ENCODE assay signal across 1 cellular context in the genomic region with DNA sequence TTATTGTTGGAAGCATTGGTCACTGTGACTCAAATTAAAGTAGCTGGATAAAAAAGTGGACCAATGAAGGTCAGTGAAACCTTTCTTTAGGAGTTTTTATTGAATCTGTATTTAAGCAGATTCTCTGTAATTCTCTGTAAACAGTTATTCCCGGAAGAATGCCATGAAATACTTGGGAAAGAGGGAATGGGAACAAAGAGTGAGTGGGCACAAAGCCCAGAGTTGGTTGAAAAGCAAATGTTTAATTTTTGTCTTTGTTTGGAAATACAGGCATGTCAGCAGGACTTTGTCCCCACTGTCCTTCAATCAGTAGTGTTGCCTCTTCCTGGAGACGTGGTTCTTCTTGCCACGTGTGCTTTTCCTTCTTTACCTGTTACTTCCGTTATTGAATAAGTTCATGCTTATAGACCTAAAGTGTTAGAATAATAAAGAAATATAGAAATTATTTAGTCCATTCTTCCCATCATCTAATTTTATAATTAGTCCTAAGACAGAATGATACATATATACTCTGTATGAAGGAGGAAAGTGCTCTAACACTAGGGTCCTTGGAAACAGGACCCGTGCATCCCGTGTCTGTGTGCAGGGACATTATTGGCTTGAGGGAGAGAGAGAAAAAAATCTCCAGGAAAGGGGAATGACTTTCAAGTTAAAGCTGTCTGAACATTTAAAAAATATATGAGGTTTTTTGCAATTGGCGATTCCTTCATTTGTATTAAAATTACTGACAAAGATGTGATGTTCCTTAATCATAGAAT.
TF ChIP-seq lines count a peak whose summit lies in the region.

No MANE protein-coding gene starts in this region.

TF ChIP-seq in HEK293, 187 proteins besides CTCF, POLR2A, EP300 and RAD21:
- TF ChIP-seq SP7 (tag by site-specific recombination; IDR thresholded peaks at IDR 0.05) (no peak), IKZF3 (tag by site-specific recombination; IDR thresholded peaks at IDR 0.05) (0 out of 2 replicates have a peak, but pooled peaks have one; percentile 33)
TF ChIP-seq in HEK293: peak in this region for 1.
